Comparison of ENCODE assay signal across 1 cellular context in the genomic region with DNA sequence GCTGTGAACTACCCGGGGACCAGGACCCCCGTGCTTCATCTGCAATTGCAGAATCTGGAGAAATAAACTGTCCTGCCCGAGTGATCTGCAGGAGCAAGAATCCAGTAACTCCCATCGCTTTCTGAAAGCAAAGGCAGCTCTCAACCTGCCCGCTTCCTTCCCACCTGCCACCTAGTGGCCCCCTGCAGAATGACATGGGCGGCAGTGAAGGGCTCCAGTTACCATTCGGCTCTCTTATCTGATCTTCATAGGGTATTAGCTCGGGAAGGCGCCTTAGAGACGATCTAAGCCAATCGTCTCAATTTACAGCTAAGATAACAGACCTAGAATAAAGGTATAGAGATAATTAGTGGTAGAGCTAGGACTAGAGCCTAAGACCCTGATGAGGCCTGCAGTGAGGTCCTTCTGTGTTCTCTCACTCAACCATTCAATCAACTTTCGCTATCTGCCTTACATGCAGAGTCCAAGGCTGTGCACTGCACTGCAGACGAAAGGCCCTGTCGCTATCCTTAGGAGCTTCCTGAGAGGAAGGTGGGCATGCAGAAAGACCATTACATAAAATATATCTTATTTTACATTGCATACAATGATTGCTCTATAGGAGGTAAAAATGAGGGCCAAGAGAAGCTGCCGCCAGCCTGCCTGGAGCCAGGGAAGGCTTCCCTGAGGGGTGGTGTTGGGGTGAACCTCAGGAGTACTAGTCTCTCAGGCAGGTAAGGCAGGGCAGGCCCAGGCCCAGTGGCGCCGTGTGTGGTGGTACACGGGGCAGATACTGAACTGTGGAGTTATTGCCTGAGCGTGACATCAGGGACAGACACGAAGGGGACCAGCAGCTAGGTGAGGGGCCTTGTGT.
TF ChIP-seq lines count a peak whose summit lies in the region.

No MANE protein-coding gene starts in this region.

TF ChIP-seq in GM12878, 131 proteins besides CTCF, POLR2A, EP300 and RAD21 (continued from another document):
- no peak for TF ChIP-seq ZBED1 (IDR thresholded peaks at IDR 0.05; ENCODE audit: borderline replicate concordance)
- TF ChIP-seq, protein P1, sequence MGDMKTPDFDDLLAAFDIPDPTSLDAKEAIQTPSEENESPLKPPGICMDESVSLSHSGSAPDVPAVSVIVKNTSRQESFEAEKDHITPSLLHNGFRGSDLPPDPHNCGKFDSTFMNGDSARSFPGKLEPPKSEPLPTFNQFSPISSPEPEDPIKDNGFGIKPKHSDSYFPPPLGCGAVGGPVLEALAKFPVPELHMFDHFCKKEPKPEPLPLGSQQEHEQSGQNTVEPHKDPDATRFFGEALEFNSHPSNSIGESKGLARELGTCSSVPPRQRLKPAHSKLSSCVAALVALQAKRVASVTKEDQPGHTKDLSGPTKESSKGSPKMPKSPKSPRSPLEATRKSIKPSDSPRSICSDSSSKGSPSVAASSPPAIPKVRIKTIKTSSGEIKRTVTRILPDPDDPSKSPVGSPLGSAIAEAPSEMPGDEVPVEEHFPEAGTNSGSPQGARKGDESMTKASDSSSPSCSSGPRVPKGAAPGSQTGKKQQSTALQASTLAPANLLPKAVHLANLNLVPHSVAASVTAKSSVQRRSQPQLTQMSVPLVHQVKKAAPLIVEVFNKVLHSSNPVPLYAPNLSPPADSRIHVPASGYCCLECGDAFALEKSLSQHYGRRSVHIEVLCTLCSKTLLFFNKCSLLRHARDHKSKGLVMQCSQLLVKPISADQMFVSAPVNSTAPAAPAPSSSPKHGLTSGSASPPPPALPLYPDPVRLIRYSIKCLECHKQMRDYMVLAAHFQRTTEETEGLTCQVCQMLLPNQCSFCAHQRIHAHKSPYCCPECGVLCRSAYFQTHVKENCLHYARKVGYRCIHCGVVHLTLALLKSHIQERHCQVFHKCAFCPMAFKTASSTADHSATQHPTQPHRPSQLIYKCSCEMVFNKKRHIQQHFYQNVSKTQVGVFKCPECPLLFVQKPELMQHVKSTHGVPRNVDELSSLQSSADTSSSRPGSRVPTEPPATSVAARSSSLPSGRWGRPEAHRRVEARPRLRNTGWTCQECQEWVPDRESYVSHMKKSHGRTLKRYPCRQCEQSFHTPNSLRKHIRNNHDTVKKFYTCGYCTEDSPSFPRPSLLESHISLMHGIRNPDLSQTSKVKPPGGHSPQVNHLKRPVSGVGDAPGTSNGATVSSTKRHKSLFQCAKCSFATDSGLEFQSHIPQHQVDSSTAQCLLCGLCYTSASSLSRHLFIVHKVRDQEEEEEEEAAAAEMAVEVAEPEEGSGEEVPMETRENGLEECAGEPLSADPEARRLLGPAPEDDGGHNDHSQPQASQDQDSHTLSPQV (IDR thresholded peaks at IDR 0.05) = no peak
- TF ChIP-seq DPF2 (IDR thresholded peaks at IDR 0.05) = no peak
- 0 out of 2 replicates have a peak, but pooled peaks have one; percentile 26 for TF ChIP-seq FOXM1 (IDR thresholded peaks at IDR 0.05; ENCODE audit: low read depth, low read length)
- TF ChIP-seq POLR2AphosphoS5 (IDR thresholded peaks at IDR 0.05; ENCODE audit: low read length) = no peak
- no peak for TF ChIP-seq SMAD1 (IDR thresholded peaks at IDR 0.05; ENCODE audit: low read depth, partially characterized antibody)
TF ChIP-seq in GM12878: peak in this region for 9.
